Comparison of ENCODE assay signal across 34 cellular contexts in genomic region chr9:117903453-117903852, GRCh38.
"Had no signal": no experiment of that assay in that cellular context is flagged by ENCODE, and none has a peak within 500 bp of the region (broad histone marks: within the 10 kb centered on the region; RNA-seq: fewer than 3 reads in every experiment).

No MANE protein-coding gene starts in this region.

- H3K36me3 ChIP-seq: MG63 had no signal

- DNase-seq: Karpas-422, Kasumi-1, MG63, MM.1S, MV-4-11, NCI-H1048, NCI-H1092, NCI-H1092 treated with DMSO at 0.1 percent for 48 hours, NCI-H1105, NCI-H1105 treated with DMSO at 0.1 percent for 48 hours, NCI-H1417, NCI-H1417 treated with DMSO at 0.1 percent for 48 hours, NCI-H1436, NCI-H1436 treated with DMSO at 0.1 percent for 48 hours, NCI-H146, NCI-H1694, NCI-H1694 treated with DMSO at 0.1 percent for 48 hours, NCI-H187, NCI-H187 treated with DMSO at 0.1 percent for 48 hours, NCI-H1930, NCI-H2029, NCI-H2029 treated with DMSO at 0.1 percent for 48 hours, NCI-H2081, NCI-H2081 treated with DMSO at 0.1 percent for 48 hours, NCI-H2107, NCI-H2171, NCI-H2171 treated with DMSO at 0.1 percent for 48 hours, NCI-H2227 treated with DMSO at 0.1 percent for 48 hours, NCI-H226, NCI-H345, NCI-H446, NCI-H446 treated with DMSO at 0.1 percent for 48 hours, NCI-H510A had no signal

- H3K4me3 ChIP-seq: MG63 had no signal

- H3K4me2 ChIP-seq: KMS-11 had no signal

- H3K9me3 ChIP-seq: MG63 had no signal

- H3K27ac ChIP-seq: KMS-11 had no signal

- H3K9ac ChIP-seq: KMS-11 had no signal

- H3K27me3 ChIP-seq: MG63 had no signal
